ENCODE assay signal across 8 cellular contexts in the genomic region with DNA sequence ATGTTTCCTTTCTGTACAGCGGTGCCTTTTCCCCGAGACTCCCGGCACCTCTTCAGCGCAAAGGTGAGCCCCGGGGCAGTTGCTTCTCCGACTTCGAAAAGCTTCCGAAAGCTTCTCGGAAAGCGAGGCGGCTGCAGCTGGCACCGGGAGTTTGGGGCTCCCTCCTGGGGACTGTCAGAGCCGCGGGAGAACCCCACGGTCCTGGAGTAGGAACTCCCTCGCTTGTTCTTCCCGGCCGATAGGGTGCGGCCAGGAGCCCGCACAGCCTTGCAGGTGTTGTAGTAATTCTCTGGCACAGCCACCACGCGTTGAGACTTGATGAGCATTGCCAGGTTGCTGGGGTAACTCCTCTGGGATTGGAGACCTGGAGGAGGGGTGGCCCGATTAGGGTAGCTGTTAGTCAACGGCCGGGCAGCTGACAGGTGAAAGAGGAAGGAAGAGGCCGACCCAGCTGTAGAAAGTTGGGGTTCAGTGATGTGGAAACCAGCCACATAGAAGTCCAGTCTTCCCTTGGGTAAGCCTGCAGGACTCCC. TPM values are rescaled to one million over a fixed set of nuclear protein-coding genes. Genes with fewer than 3 reads are reported as not detected.
DNase-seq lines count a peak whose midpoint lies in the region; ATAC-seq and TF ChIP-seq lines count a peak whose summit lies in the region.

No MANE protein-coding gene starts in this region.

- H3K4me3 ChIP-seq in lower lobe of right lung = peak overlapping the region; percentile 95

- ATAC-seq in GM18909 (IDR thresholded peaks at IDR 0.05; ENCODE audit: poor library complexity, unreplicated experiment) (peak; percentile 39), HG03139 (IDR thresholded peaks at IDR 0.05; ENCODE audit: unreplicated experiment) (peak; percentile 34), activated B cell treated with CpG ODN at 0.5 μM for 24 hours (ENCODE audit: low read depth) (peak; percentile 26), lower lobe of right lung (peak; percentile 64 to 72)

- CTCF ChIA-PET in activated B cell treated with CpG ODN at 0.5 μM for 24 hours (lab: Charles Lee) = no interaction called here

- H3K36me3 Mint-ChIP-seq in activated B cell treated with CpG ODN at 0.5 μM for 24 hours (ENCODE audit: low read depth) = peaks cover 19% of the 10 kb centered on the region

- H3K4me1 Mint-ChIP-seq in activated B cell treated with CpG ODN at 0.5 μM for 24 hours = peaks cover 28% of the 10 kb centered on the region

- peak overlapping the region; percentile 93 for H3K27ac ChIP-seq in lower lobe of right lung

- H3K36me3 ChIP-seq in lower lobe of right lung = peaks cover 11% of the 10 kb centered on the region

- no peaks in the 10 kb centered on the region for H3K9me3 ChIP-seq in lower lobe of right lung

- H3K27me3 ChIP-seq in lower lobe of right lung (ENCODE audit: low read depth) = no peaks in the 10 kb centered on the region

- no peaks in the 10 kb centered on the region for H3K27me3 Mint-ChIP-seq in activated B cell treated with CpG ODN at 0.5 μM for 24 hours

- TF ChIP-seq CTCF in activated B cell treated with CpG ODN at 0.5 μM for 24 hours (IDR thresholded peaks at IDR 0.05) (no peak), lower lobe of right lung (IDR thresholded peaks at IDR 0.05) (peak; percentile 31)

- intact Hi-C loops in activated B cell treated with CpG ODN at 0.5 μM for 24 hours (cut with micrococcal nuclease) = loop anchor here (1.0 to 5.0 kb wide), 11 partner anchors 25 to 556 kb away; partner anchors contain the start of genes FAM8A1, NHLRC1, NUP153 and RNF144B
- intact Hi-C loops in lower lobe of right lung (cut with DNase I) = no loop called here

- DNase-seq in Ammon's horn (ENCODE audit: low spot score) (peak; percentile 59), NCI-H2171 treated with DMSO at 0.1 percent for 48 hours (lab: John Stamatoyannopoulos, UW) (peak; percentile 92), activated B cell treated with CpG ODN at 0.5 μM for 24 hours (peak; percentile 58), dermis microvascular lymphatic vessel endothelial cell (ENCODE audit: low read depth in 2 of 2) (peak; percentile 6 to 49), lower lobe of right lung (peak; percentile 86)
- peak in 2 of 3 donors; percentile 10 to 29 for DNase-seq in stimulated activated CD4-positive, alpha-beta T cell treated with anti-CD3 and anti-CD28 coated beads, TNF-alpha, amount 100 ng/mL, for 48 hours (ENCODE audit: low read depth in 3 of 3)

- H3K4me1 ChIP-seq in lower lobe of right lung = peaks cover 23% of the 10 kb centered on the region

- H3K4me3 Mint-ChIP-seq in activated B cell treated with CpG ODN at 0.5 μM for 24 hours = peak overlapping the region; percentile 97

- peak overlapping the region; percentile 83 for H3K27ac Mint-ChIP-seq in activated B cell treated with CpG ODN at 0.5 μM for 24 hours

- H3K9me3 Mint-ChIP-seq in activated B cell treated with CpG ODN at 0.5 μM for 24 hours = no peaks in the 10 kb centered on the region

- POLR2A ChIA-PET in activated B cell treated with CpG ODN at 0.5 μM for 24 hours (lab: Charles Lee) = interaction anchor here (0.5 to 2.2 kb wide), 8 partner anchors 23 to 453 kb away, joined by 3 to 15 read pairs (median 4); partner anchors contain the start of genes DEK and NUP153

RNA-seq across cellular contexts. Expression of gene KDM1B, which starts 0.7 kb away (rescaled TPM):
- total RNA-seq in activated B cell treated with CpG ODN at 0.5 μM for 24 hours = 19.6 and 21.0 TPM in 2 replicates
- total RNA-seq in dermis microvascular lymphatic vessel endothelial cell = 5.9 and 6.3 TPM in 2 replicates
- 26.0 TPM for total RNA-seq in lower lobe of right lung

RNA-seq across cellular contexts. Expression of gene TPMT, which starts 1.1 kb away (rescaled TPM):
- total RNA-seq in activated B cell treated with CpG ODN at 0.5 μM for 24 hours (2.7 and 3.1 TPM in 2 replicates), dermis microvascular lymphatic vessel endothelial cell (8.9 and 12.5 TPM in 2 replicates), lower lobe of right lung (14.0 TPM)

RNA-seq across cellular contexts. Expression of gene NHLRC1, which starts 33.5 kb away (rescaled TPM):
- total RNA-seq in activated B cell treated with CpG ODN at 0.5 μM for 24 hours (0.88 and 1.2 TPM in 2 replicates), dermis microvascular lymphatic vessel endothelial cell (0.51 and 0.89 TPM in 2 replicates), lower lobe of right lung (2.4 TPM)

Comparison
In these comparisons a context has a peak if more than half of its experiments do, and no peak if none do; other contexts are left out.
1. Peak in every context shown above with its lines: DNase-seq, ATAC-seq, H3K4me3 ChIP-seq and H3K27ac ChIP-seq.
2. DNase-seq: peak in every context shown above with its lines; median percentile 92 in NCI-H2171 treated with DMSO at 0.1 percent for 48 hours; 86 in lower lobe of right lung; 59 in Ammon's horn; 58 in activated B cell treated with CpG ODN at 0.5 μM for 24 hours; 28 in dermis microvascular lymphatic vessel endothelial cell; 20 in stimulated activated CD4-positive, alpha-beta T cell treated with anti-CD3 and anti-CD28 coated beads, TNF-alpha, amount 100 ng/mL, for 48 hours.